In the genomic region with DNA sequence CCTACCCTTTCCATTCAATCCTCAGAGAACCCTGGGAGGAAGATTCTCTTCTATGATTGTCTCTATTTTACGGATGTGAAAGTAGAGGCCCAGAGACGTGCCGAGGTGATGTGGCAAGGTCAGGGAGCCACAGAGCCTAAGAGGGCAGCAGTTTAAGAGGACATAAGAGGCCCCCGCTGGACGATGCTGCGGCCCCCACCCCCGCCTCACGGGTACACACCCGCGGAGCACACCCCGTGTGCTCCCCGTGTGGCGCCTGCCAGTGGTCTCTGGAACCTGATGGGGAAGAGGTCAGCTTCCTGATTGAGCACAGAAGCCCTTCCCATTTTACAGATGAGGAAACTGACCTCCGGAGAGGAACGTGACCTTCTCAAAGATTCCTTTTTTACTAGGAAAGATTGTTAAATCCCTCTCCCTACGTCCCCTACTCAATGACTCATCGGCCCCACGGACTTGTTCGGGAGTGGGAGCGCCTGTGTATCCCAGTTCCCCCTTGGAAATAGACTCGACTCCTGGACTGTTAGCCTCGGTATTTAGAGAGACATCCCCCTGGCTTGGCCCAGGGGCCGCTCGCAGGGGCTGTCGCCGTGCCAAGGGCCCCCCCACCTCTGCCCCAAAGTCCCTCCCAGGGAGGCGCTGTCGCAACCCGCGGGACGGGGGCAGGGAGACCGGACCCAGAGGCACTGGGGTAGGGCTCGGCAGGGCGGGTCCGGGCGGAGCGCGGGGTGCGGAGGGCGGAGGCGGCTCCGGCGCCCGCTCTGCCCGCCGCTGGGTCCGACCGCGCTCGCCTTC, we compare ENCODE assay signal across 8 cellular contexts. TPM values are rescaled to one million over a fixed set of nuclear protein-coding genes. Genes with fewer than 3 reads are reported as not detected.
DNase-seq lines count a peak whose midpoint lies in the region; ATAC-seq and TF ChIP-seq lines count a peak whose summit lies in the region.

A gene with protein sequence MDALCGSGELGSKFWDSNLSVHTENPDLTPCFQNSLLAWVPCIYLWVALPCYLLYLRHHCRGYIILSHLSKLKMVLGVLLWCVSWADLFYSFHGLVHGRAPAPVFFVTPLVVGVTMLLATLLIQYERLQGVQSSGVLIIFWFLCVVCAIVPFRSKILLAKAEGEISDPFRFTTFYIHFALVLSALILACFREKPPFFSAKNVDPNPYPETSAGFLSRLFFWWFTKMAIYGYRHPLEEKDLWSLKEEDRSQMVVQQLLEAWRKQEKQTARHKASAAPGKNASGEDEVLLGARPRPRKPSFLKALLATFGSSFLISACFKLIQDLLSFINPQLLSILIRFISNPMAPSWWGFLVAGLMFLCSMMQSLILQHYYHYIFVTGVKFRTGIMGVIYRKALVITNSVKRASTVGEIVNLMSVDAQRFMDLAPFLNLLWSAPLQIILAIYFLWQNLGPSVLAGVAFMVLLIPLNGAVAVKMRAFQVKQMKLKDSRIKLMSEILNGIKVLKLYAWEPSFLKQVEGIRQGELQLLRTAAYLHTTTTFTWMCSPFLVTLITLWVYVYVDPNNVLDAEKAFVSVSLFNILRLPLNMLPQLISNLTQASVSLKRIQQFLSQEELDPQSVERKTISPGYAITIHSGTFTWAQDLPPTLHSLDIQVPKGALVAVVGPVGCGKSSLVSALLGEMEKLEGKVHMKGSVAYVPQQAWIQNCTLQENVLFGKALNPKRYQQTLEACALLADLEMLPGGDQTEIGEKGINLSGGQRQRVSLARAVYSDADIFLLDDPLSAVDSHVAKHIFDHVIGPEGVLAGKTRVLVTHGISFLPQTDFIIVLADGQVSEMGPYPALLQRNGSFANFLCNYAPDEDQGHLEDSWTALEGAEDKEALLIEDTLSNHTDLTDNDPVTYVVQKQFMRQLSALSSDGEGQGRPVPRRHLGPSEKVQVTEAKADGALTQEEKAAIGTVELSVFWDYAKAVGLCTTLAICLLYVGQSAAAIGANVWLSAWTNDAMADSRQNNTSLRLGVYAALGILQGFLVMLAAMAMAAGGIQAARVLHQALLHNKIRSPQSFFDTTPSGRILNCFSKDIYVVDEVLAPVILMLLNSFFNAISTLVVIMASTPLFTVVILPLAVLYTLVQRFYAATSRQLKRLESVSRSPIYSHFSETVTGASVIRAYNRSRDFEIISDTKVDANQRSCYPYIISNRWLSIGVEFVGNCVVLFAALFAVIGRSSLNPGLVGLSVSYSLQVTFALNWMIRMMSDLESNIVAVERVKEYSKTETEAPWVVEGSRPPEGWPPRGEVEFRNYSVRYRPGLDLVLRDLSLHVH (N-terminal part only) (plus strand): TSS at position 759 of the 792 bp plus-strand sequence. CDS start 56 bp downstream, outside the sequence.

- no peaks in the 10 kb centered on the region for H3K27me3 ChIP-seq in Caco-2 (replicated peaks; ENCODE audit: control insufficient read depth, insufficient read depth, low read length)

- H3K9me3 Mint-ChIP-seq in Caco-2 (ENCODE audit: unreplicated experiment), result no peaks in the 10 kb centered on the region
- H3K9me3 Mint-ChIP-seq in naive B cell, result peaks cover 0 to 3% (median 0%) of the 10 kb centered on the region in 7 donors

- no peaks in the 10 kb centered on the region for H3K36me3 Mint-ChIP-seq in Caco-2 (ENCODE audit: insufficient read depth, unreplicated experiment)
- no peaks in the 10 kb centered on the region for H3K36me3 Mint-ChIP-seq in naive B cell

- CTCF ChIA-PET in Caco-2 (lab: Charles Lee), result interaction anchor here (1.0 to 4.4 kb wide), 3 partner anchors 50 to 85 kb away, joined by 4 to 50 read pairs (median 5); no protein-coding TSS in a partner anchor

- H3K27ac Mint-ChIP-seq in Caco-2 (ENCODE audit: unreplicated experiment), result peak within 1 kb of the TSS; percentile 34
- H3K27ac Mint-ChIP-seq in naive B cell, result no peak within 1 kb of the TSS

- TSS peak; percentile 41 for BruUV-seq in Caco-2 (replicated peaks; lab: Mats Ljungman, UMichigan)

- H3K4me3 ChIP-seq in Caco-2 (ENCODE audit: low read depth, low read length) (peak within 1 kb of the TSS; percentile 67), epithelial cell of proximal tubule (ENCODE audit: low read depth, low read length) (peak within 1 kb of the TSS; percentile 75)

- no peaks in the 10 kb centered on the region for H3K9me3 ChIP-seq in Caco-2

- H3K4me1 Mint-ChIP-seq in Caco-2 (ENCODE audit: low read depth, unreplicated experiment) (peaks cover 52% of the 10 kb centered on the region), naive B cell (peaks cover 0 to 9% (median 5%) of the 10 kb centered on the region in 3 donors)

- peak; percentile 12 to 18 for ATAC-seq in naive B cell (ENCODE audit: low read depth in 2 of 2)

- TF ChIP-seq CTCF in Caco-2 (IDR thresholded peaks at IDR 0.05; ENCODE audit: insufficient read depth in 1 of 2, low read depth in 1 of 2, low read length in 1 of 2, severe bottlenecking in 1 of 2, unreplicated experiment in 1 of 2), result peak in 1 of 2 experiments; percentile 15
- no peak for TF ChIP-seq CTCF in epithelial cell of proximal tubule (conservative IDR thresholded peaks at IDR 0.05; ENCODE audit: low read depth, low read length)

- intact Hi-C loops in Caco-2 (cut with micrococcal nuclease; ENCODE audit: unreplicated experiment), result loop anchor here (1.0 to 2.0 kb wide), 2 partner anchors 36 to 47 kb away; no protein-coding TSS in a partner anchor

- DNase-seq in Caco-2 (peak; percentile 87 to 92), NOMO-1 treated with DMSO at 0.1 percent for 48 hours (lab: John Stamatoyannopoulos, UW; ENCODE audit: unreplicated experiment) (peak; percentile 40), epithelial cell of proximal tubule (ENCODE audit: low read depth) (no peak), naive B cell (no peak), NCI-H446 (lab: John Stamatoyannopoulos, UW) (no peak), NCI-H2081 treated with DMSO at 0.1 percent for 48 hours (lab: John Stamatoyannopoulos, UW) (no peak), epidermal melanocyte (ENCODE audit: insufficient read length, low spot score) (no peak)
- DNase-seq in activated CD4-positive, alpha-beta T cell treated with anti-CD3 and anti-CD28 coated beads, Interleukin-2, amount 50 U/mL, for 48 hours, result no peak

- H3K27me3 Mint-ChIP-seq in Caco-2 (ENCODE audit: insufficient read depth, unreplicated experiment), result no peaks in the 10 kb centered on the region
- H3K27me3 Mint-ChIP-seq in naive B cell, result peaks cover 47 to 88% (median 84%) of the 10 kb centered on the region in 3 donors

- peak within 1 kb of the TSS; percentile 58 for H3K4me3 Mint-ChIP-seq in Caco-2 (ENCODE audit: unreplicated experiment)
- H3K4me3 Mint-ChIP-seq in naive B cell, result peak within 1 kb of the TSS in 3 of 8 donors; percentile 25 to 48 (median 30)

- no peaks in the 10 kb centered on the region for H3K36me3 ChIP-seq in Caco-2 (ENCODE audit: control insufficient read depth, insufficient read depth, low read length)

- peaks cover 55% of the 10 kb centered on the region for H3K4me1 ChIP-seq in Caco-2

- POLR2A ChIA-PET in Caco-2 (lab: Charles Lee), result interaction anchor here (0.5 kb wide), 1 partner anchor 59 kb away, joined by 3 read pairs; no protein-coding TSS in a partner anchor

RNA-seq across cellular contexts. Expression of the gene that starts here (rescaled TPM):
- total RNA-seq in Caco-2 (2022) (39.3 and 45.6 TPM in 2 replicates), epithelial cell of proximal tubule (6.3 and 6.6 TPM in 2 replicates)
- polyA plus RNA-seq in naive B cell (ENCODE audit: low read depth in 6 of 6), result under 1 TPM in 4 of 6 donors, not detected in 2; 0.44 to 0.99 (median 0.76) TPM

Comparison
In these comparisons a context has a peak if more than half of its experiments do, and no peak if none do; other contexts are left out.
1. Peak in ATAC-seq in naive B cell; RNA of the gene not detected or under 1 TPM.
2. DNase-seq: peak in Caco-2 (2 of 2) and NOMO-1 treated with DMSO at 0.1 percent for 48 hours (single experiment); none in epithelial cell of proximal tubule (single experiment), naive B cell (single experiment), NCI-H446 (0 of 2), activated CD4-positive, alpha-beta T cell treated with anti-CD3 and anti-CD28 coated beads, Interleukin-2, amount 50 U/mL, for 48 hours (0 of 2), NCI-H2081 treated with DMSO at 0.1 percent for 48 hours (single experiment) and epidermal melanocyte (single experiment).